Comparison of ENCODE assay signal across 8 cellular contexts in the genomic region with DNA sequence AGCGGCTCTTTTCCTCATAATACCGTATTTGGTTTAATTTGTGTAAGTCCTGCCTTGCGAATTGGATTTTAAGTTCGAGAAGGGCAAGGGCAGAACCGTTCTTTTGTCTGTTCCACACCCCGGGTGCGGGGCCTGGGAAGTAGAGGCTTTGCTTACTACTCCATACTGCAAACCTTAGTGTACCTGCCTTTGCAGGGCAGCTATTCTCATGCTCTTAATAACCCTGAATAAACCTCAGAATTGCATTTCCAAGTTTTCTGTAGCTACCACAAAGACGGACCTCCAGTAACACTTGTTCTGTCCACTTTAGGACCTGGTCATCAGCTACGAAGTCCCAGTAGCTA. TPM values are rescaled to one million over a fixed set of nuclear protein-coding genes. Genes with fewer than 3 reads are reported as not detected.
A peak's percentile ranks its signal among the peaks of the same experiment; 100 is the strongest.
DNase-seq lines count a peak whose midpoint lies in the region; ATAC-seq and TF ChIP-seq lines count a peak whose summit lies in the region.

No MANE protein-coding gene starts in this region.

- CTCF ChIA-PET in SK-N-SH (lab: Yijun Ruan, JAX) = interaction anchor here (1.0 to 3.5 kb wide), 4 partner anchors 106 to 261 kb away, joined by 5 to 28 read pairs (median 7); no protein-coding TSS in a partner anchor
- CTCF ChIA-PET in GM10248 (lab: Yijun Ruan, JAX) = interaction anchor here (0.8 to 18.3 kb wide), 3 partner anchors 9 to 178 kb away, joined by 3 to 204 read pairs (median 3); a partner anchor contains a TSS

- H3K9me3 ChIP-seq in SK-N-SH (no peaks in the 10 kb centered on the region), lower lobe of right lung (no peaks in the 10 kb centered on the region)

- DNase-seq in SIG-M5 treated with dmso at 0.1 percent for 504 hours (lab: John Stamatoyannopoulos, UW; ENCODE audit: unreplicated experiment) (peak; percentile 66), SIG-M5 (lab: John Stamatoyannopoulos, UW) (no peak), SK-N-SH (peak; percentile 38), cardiac fibroblast (ENCODE audit: low read depth in 2 of 2) (no peak), lower lobe of right lung (no peak), substantia nigra (lab: John Stamatoyannopoulos, UW) (peak in 31 of 49 donors; percentile 4 to 78 (median 27)), GM10248 (ENCODE audit: extremely low spot score) (no peak)

- H3K4me1 ChIP-seq in SK-N-SH (ENCODE audit: control insufficient read depth in 1 of 2, insufficient read depth in 2 of 2, low read depth in 1 of 2, low read length in 1 of 2) (peaks cover 15 to 27% of the 10 kb centered on the region in 2 experiments; a peak in 3 of 4 replicates), lower lobe of right lung (peaks cover 35% of the 10 kb centered on the region)

- no peaks in the 10 kb centered on the region for H3K27me3 ChIP-seq in SK-N-SH (ENCODE audit: insufficient read depth)
- no peaks in the 10 kb centered on the region for H3K27me3 ChIP-seq in lower lobe of right lung (ENCODE audit: low read depth)

- H3K36me3 ChIP-seq in SK-N-SH (replicated peaks in 1 of 2; ENCODE audit: control insufficient read depth in 1 of 2, insufficient read depth in 2 of 2, low read length in 1 of 2) (peaks cover 21 to 25% of the 10 kb centered on the region in 2 experiments), lower lobe of right lung (peaks cover 11% of the 10 kb centered on the region)

- TF ChIP-seq EP300 in SK-N-SH (IDR thresholded peaks at IDR 0.05; ENCODE audit: borderline replicate concordance in 1 of 2, low read depth in 1 of 2, low read length in 1 of 2) = no peak

- peaks cover 41% of the 10 kb centered on the region for H3K79me2 ChIP-seq in SK-N-SH (ENCODE audit: insufficient read depth)

- peaks cover 28% of the 10 kb centered on the region for H4K20me1 ChIP-seq in SK-N-SH (ENCODE audit: insufficient read depth)

- H2AFZ ChIP-seq in SK-N-SH (ENCODE audit: low read depth) = peak overlapping the region; percentile 88

- TF ChIP-seq CTCF in SK-N-SH (IDR thresholded peaks at IDR 0.05) (no peak), cardiac fibroblast (IDR thresholded peaks at IDR 0.05; ENCODE audit: low read depth, low read length) (no peak), lower lobe of right lung (IDR thresholded peaks at IDR 0.05) (no peak), GM10248 (IDR thresholded peaks at IDR 0.05; ENCODE audit: control extremely low read depth, extremely low read depth, low read depth, missing control alignments) (no peak)

- POLR2A ChIA-PET in SK-N-SH (lab: Yijun Ruan, JAX) = interaction anchor here (0.9 to 5.2 kb wide), 5 partner anchors 12 to 249 kb away, joined by 3 to 47 read pairs (median 4); a partner anchor contains a TSS
- POLR2A ChIA-PET in GM10248 (lab: Yijun Ruan, JAX) = no interaction called here

- intact Hi-C loops in lower lobe of right lung (cut with DNase I) = no loop called here

- ATAC-seq in lower lobe of right lung (no peak), HG02840 (IDR thresholded peaks at IDR 0.05; ENCODE audit: low FRiP score, unreplicated experiment) (no peak)

- no peaks in the 10 kb centered on the region for H3K9me2 ChIP-seq in SK-N-SH

- no peak for TF ChIP-seq RAD21 in SK-N-SH (IDR thresholded peaks at IDR 0.05; ENCODE audit: low read length)

- peak overlapping the region; percentile 81 for H3K4me2 ChIP-seq in SK-N-SH

- H3F3A ChIP-seq in SK-N-SH (replicated peaks; ENCODE audit: insufficient read depth) = peaks cover 26% of the 10 kb centered on the region

- WGBS in SK-N-SH (ENCODE audit: low lambda C conversion rate) = 42% methylated on average over 9 of the region's 9 CpGs

- H3K4me3 ChIP-seq in SK-N-SH (ENCODE audit: low read depth in 2 of 2, low read length in 1 of 2) = peak overlapping the region; percentile 54 to 99
- H3K4me3 ChIP-seq in cardiac fibroblast (replicated peaks in 1 of 2; ENCODE audit: low read depth in 2 of 2, low read length in 2 of 2) = peak overlapping the region; percentile 23 to 57
- peak overlapping the region; percentile 94 for H3K4me3 ChIP-seq in lower lobe of right lung

- H3K9ac ChIP-seq in SK-N-SH = peak overlapping the region; percentile 100

- H3K27ac ChIP-seq in SK-N-SH (ENCODE audit: low read depth in 2 of 2, low read length in 1 of 2) (peak overlapping the region; percentile 96 to 100), lower lobe of right lung (peak overlapping the region; percentile 100), substantia nigra (ENCODE audit: low read depth, low read length, poor library complexity, severe bottlenecking) (peak overlapping the region; percentile 99)

TF ChIP-seq in SK-N-SH, 30 proteins besides CTCF, POLR2A, EP300 and RAD21:
- no peak for TF ChIP-seq EZH2phosphoT487 (IDR thresholded peaks at IDR 0.05; ENCODE audit: borderline replicate concordance, low read depth)
- no peak for TF ChIP-seq FOXM1 (IDR thresholded peaks at IDR 0.05; ENCODE audit: low read depth)
- TF ChIP-seq SMC3 (IDR thresholded peaks at IDR 0.05; ENCODE audit: low read depth, low read length) = no peak
- TF ChIP-seq, protein P1, sequence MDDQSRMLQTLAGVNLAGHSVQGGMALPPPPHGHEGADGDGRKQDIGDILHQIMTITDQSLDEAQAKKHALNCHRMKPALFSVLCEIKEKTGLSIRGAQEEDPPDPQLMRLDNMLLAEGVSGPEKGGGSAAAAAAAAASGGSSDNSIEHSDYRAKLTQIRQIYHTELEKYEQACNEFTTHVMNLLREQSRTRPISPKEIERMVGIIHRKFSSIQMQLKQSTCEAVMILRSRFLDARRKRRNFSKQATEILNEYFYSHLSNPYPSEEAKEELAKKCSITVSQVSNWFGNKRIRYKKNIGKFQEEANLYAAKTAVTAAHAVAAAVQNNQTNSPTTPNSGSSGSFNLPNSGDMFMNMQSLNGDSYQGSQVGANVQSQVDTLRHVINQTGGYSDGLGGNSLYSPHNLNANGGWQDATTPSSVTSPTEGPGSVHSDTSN (IDR thresholded peaks at IDR 0.05) = no peak
- no peak for TF ChIP-seq RCOR1 (IDR thresholded peaks at IDR 0.05; ENCODE audit: low read length)
- TF ChIP-seq, protein P2, sequence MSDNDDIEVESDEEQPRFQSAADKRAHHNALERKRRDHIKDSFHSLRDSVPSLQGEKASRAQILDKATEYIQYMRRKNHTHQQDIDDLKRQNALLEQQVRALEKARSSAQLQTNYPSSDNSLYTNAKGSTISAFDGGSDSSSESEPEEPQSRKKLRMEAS (IDR thresholded peaks at IDR 0.05; ENCODE audit: low read depth) = no peak
- TF ChIP-seq FOSL2 (IDR thresholded peaks at IDR 0.05; ENCODE audit: borderline replicate concordance, low read depth) = no peak
- TF ChIP-seq NRF1 (IDR thresholded peaks at IDR 0.05; ENCODE audit: low read depth, low read length) = no peak

RNA-seq across cellular contexts. Expression of a gene that starts 0.7 kb away (rescaled TPM):
- 130 and 164 TPM in 2 replicates for polyA plus RNA-seq in SK-N-SH (2012; rRNA removed)
- polyA plus RNA-seq in SK-N-SH (2012; cell fraction: cytosol; rRNA removed) = 172 and 202 TPM in 2 replicates
- 102 and 124 TPM in 2 replicates for polyA plus RNA-seq in SK-N-SH (2012; cell fraction: nucleus; rRNA removed)
- 279 TPM for total RNA-seq in lower lobe of right lung

RNA-seq across cellular contexts. Expression of a gene that starts 29.5 kb away (rescaled TPM):
- 24.8 and 29.0 TPM in 2 replicates for polyA plus RNA-seq in SK-N-SH (2012; rRNA removed)
- polyA plus RNA-seq in SK-N-SH (2012; cell fraction: cytosol; rRNA removed) = 36.2 and 56.6 TPM in 2 replicates
- 14.9 and 27.5 TPM in 2 replicates for polyA plus RNA-seq in SK-N-SH (2012; cell fraction: nucleus; rRNA removed)
- 22.8 TPM for total RNA-seq in lower lobe of right lung

Comparison
In these comparisons a context has a peak if more than half of its experiments do, and no peak if none do; other contexts are left out.
1. DNase-seq: peak in SIG-M5 treated with dmso at 0.1 percent for 504 hours (single experiment), SK-N-SH (single experiment) and substantia nigra (31 of 49); none in SIG-M5 (single experiment), cardiac fibroblast (0 of 2), lower lobe of right lung (single experiment) and GM10248 (single experiment).
2. H3K4me3 ChIP-seq: peak in every context shown above with its lines; median percentile 94 in lower lobe of right lung; 76 in SK-N-SH; 40 in cardiac fibroblast.
3. Peak in every context shown above with its lines, with median percentiles within 50 percentile points of each other: H3K27ac ChIP-seq.